Comparison of ENCODE assay signal across 1 cellular context in genomic region chr2:121530563-121531334, GRCh38.
A peak's percentile ranks its signal among the peaks of the same experiment; 100 is the strongest.
TF ChIP-seq lines count a peak whose summit lies in the region.

RNU4ATAC (plus strand) TSS chr2:121530880.

TF ChIP-seq in SK-N-SH treated with all-trans-retinoic acid at 6 μM for 48 hours, 23 proteins besides CTCF, POLR2A, EP300 and RAD21 (continued from another document):
- TF ChIP-seq CSRNP3 (CRISPR knock-in tag; IDR thresholded peaks at IDR 0.05) (peak; percentile 100), SNAI2 (CRISPR knock-in tag; IDR thresholded peaks at IDR 0.05) (peak; percentile 94), CREB5 (CRISPR knock-in tag; IDR thresholded peaks at IDR 0.05; ENCODE audit: low read depth) (peak; percentile 100), ZNF8 (CRISPR knock-in tag; IDR thresholded peaks at IDR 0.05) (peak; percentile 77)
